Comparison of ENCODE assay signal across 8 cellular contexts in the genomic region with DNA sequence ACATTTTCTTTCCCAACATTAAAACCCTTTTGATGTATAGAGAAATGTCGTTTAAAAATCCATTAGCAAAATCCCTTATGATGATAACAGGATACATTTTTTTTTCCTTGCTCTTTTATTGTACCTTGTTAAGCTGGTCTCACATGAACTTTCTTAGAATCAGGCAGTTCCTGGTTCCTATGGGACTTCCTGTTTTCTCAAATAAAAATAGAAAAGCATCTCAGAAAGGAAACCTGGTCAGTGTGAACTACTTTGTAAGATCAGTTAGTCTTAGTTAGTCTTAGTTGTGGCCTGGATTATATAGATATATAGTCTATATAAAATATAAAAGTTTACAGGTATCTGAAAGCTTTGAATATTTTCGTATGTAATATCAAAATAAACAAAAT. TPM values are rescaled to one million over a fixed set of nuclear protein-coding genes. Genes with fewer than 3 reads are reported as not detected.
DNase-seq lines count a peak whose midpoint lies in the region; ATAC-seq and TF ChIP-seq lines count a peak whose summit lies in the region.

No MANE protein-coding gene starts in this region.

- H3K27me3 Mint-ChIP-seq in activated B cell treated with CpG ODN at 0.5 μM for 24 hours, result no peaks in the 10 kb centered on the region

- peaks cover 51% of the 10 kb centered on the region for H3K4me1 ChIP-seq in left ventricle myocardium inferior

- peaks cover 56% of the 10 kb centered on the region for H3K4me1 Mint-ChIP-seq in activated B cell treated with CpG ODN at 0.5 μM for 24 hours

- H3K27me3 ChIP-seq in left ventricle myocardium inferior (ENCODE audit: low read depth), result no peaks in the 10 kb centered on the region

- H3K27ac ChIP-seq in left ventricle myocardium inferior (replicated peaks), result peak overlapping the region; percentile 34

- POLR2A ChIA-PET in activated B cell treated with CpG ODN at 0.5 μM for 24 hours (lab: Charles Lee), result interaction anchor here (2.0 kb wide), 1 partner anchor 40 kb away, joined by 11 read pairs; the partner anchor contains the start of gene LEMD3

- CTCF ChIA-PET in activated B cell treated with CpG ODN at 0.5 μM for 24 hours (lab: Charles Lee), result interaction anchor here (0.7 kb wide), 1 partner anchor 967 kb away, joined by 3 read pairs; no protein-coding TSS in a partner anchor

- no peak overlapping the region for H3K4me3 ChIP-seq in left ventricle myocardium inferior

- TF ChIP-seq CTCF in left ventricle myocardium inferior (IDR thresholded peaks at IDR 0.05; ENCODE audit: borderline replicate concordance), result no peak
- TF ChIP-seq CTCF in activated B cell treated with CpG ODN at 0.5 μM for 24 hours (IDR thresholded peaks at IDR 0.05), result no peak

- ATAC-seq in left cardiac atrium, result no peak
- peak; percentile 75 for ATAC-seq in HG03097 (IDR thresholded peaks at IDR 0.05; ENCODE audit: low FRiP score, unreplicated experiment)
- peak; percentile 42 for ATAC-seq in activated B cell treated with CpG ODN at 0.5 μM for 24 hours (ENCODE audit: low read depth)

- H3K27ac Mint-ChIP-seq in activated B cell treated with CpG ODN at 0.5 μM for 24 hours, result peak overlapping the region; percentile 85

- DNase-seq in left ventricle myocardium inferior, result no peak
- DNase-seq in left cardiac atrium, result no peak
- no peak for DNase-seq in activated B cell treated with CpG ODN at 0.5 μM for 24 hours
- no peak for DNase-seq in NCI-H1105 treated with DMSO at 0.1 percent for 48 hours (lab: John Stamatoyannopoulos, UW)
- DNase-seq in activated effector memory CD4-positive, alpha-beta T cell treated with anti-CD3 and anti-CD28 coated beads, Interleukin-2, amount 50 U/mL, for 16 hours, result no peak
- no peak for DNase-seq in EL
- DNase-seq in NCI-H510A treated with DMSO at 0.1 percent for 48 hours (lab: John Stamatoyannopoulos, UW), result no peak

- peaks cover 19% of the 10 kb centered on the region for H3K36me3 Mint-ChIP-seq in activated B cell treated with CpG ODN at 0.5 μM for 24 hours (ENCODE audit: low read depth)

- no peaks in the 10 kb centered on the region for H3K9me3 ChIP-seq in left ventricle myocardium inferior (replicated peaks)

- intact Hi-C loops in left ventricle myocardium inferior (cut with micrococcal nuclease), result no loop called here
- intact Hi-C loops in left cardiac atrium (cut with DNase I), result no loop called here
- intact Hi-C loops in activated B cell treated with CpG ODN at 0.5 μM for 24 hours (cut with micrococcal nuclease), result loop anchor here (2.0 kb wide), 3 partner anchors 13 to 39 kb away; no protein-coding TSS in a partner anchor

- H3K36me3 ChIP-seq in left ventricle myocardium inferior, result no peaks in the 10 kb centered on the region

- no peaks in the 10 kb centered on the region for H3K9me3 Mint-ChIP-seq in activated B cell treated with CpG ODN at 0.5 μM for 24 hours

- peak overlapping the region; percentile 69 for H3K4me3 Mint-ChIP-seq in activated B cell treated with CpG ODN at 0.5 μM for 24 hours

RNA-seq across cellular contexts. Expression of gene LEMD3, which starts 40.3 kb away (rescaled TPM):
- total RNA-seq in left ventricle myocardium inferior (13.5 TPM), left cardiac atrium (10 to 100 TPM; 16.0 to 18.6 TPM), activated B cell treated with CpG ODN at 0.5 μM for 24 hours (38.2 and 45.5 TPM in 2 replicates)

Comparison
In these comparisons a context has a peak if more than half of its experiments do, and no peak if none do; other contexts are left out.
1. ATAC-seq: peak in HG03097 (single experiment) and activated B cell treated with CpG ODN at 0.5 μM for 24 hours (single experiment); none in left cardiac atrium (0 of 2).